Comparison of ENCODE assay signal across 13 cellular contexts in genomic region chr20:59571151-59571550, GRCh38. TPM values are rescaled to one million over a fixed set of nuclear protein-coding genes. Genes with fewer than 3 reads are reported as not detected.
A peak's percentile ranks its signal among the peaks of the same experiment; 100 is the strongest.
DNase-seq lines count a peak whose midpoint lies in the region; ATAC-seq, FAIRE-seq and TF ChIP-seq lines count a peak whose summit lies in the region.
"Had no signal": no experiment of that assay in that cellular context is flagged by ENCODE, and none has a peak within 500 bp of the region (broad histone marks: within the 10 kb centered on the region; RNA-seq: fewer than 3 reads in every experiment).

No MANE protein-coding gene starts in this region.

- H3K4me3 Mint-ChIP-seq in CD8-positive, alpha-beta memory T cell = peak overlapping the region in 4 of 7 donors; percentile 44 to 68 (median 54)
- H3K4me3 Mint-ChIP-seq in T-helper 17 cell = peak overlapping the region; percentile 66
- H3K4me3 Mint-ChIP-seq in neural crest cell = peak overlapping the region; percentile 20

- peaks cover 0 to 2% (median 0%) of the 10 kb centered on the region in 5 donors for H3K9me3 Mint-ChIP-seq in CD8-positive, alpha-beta memory T cell
- H3K9me3 Mint-ChIP-seq in neural crest cell = no peaks in the 10 kb centered on the region

- H3K4me1 ChIP-seq in BLaER1 = peaks cover 51% of the 10 kb centered on the region
- H3K4me1 ChIP-seq in CD8-positive, alpha-beta memory T cell (ENCODE audit: insufficient read depth, low read length) = peaks cover 9% of the 10 kb centered on the region
- H3K4me1 ChIP-seq: foreskin keratinocyte had no signal

- no peak overlapping the region for H3K9ac ChIP-seq in BLaER1

- POLR2A ChIA-PET in CD8-positive, alpha-beta memory T cell (lab: Charles Lee) = no interaction called here

- peaks cover 14 to 46% of the 10 kb centered on the region in 2 donors for H3K27me3 Mint-ChIP-seq in CD8-positive, alpha-beta memory T cell
- H3K27me3 Mint-ChIP-seq in T-helper 17 cell (peaks cover 56% of the 10 kb centered on the region), neural crest cell (ENCODE audit: low read depth) (peaks cover 67% of the 10 kb centered on the region)

- H3K36me3 Mint-ChIP-seq in CD8-positive, alpha-beta memory T cell = no peaks in the 10 kb centered on the region
- peaks cover 4% of the 10 kb centered on the region for H3K36me3 Mint-ChIP-seq in T-helper 17 cell (ENCODE audit: low read depth)
- H3K36me3 Mint-ChIP-seq in neural crest cell (ENCODE audit: low read depth) = no peaks in the 10 kb centered on the region

- ATAC-seq in T-helper 17 cell (no peak), omental fat pad (ENCODE audit: low FRiP score) (no peak)

- no peaks in the 10 kb centered on the region for H3K27me3 ChIP-seq in BLaER1
- H3K27me3 ChIP-seq in CD8-positive, alpha-beta memory T cell (ENCODE audit: insufficient read depth, low read length, poor library complexity, severe bottlenecking) = peaks cover 3% of the 10 kb centered on the region
- H3K27me3 ChIP-seq: testis had no signal

- no peaks in the 10 kb centered on the region for H3K36me3 ChIP-seq in BLaER1
- no peaks in the 10 kb centered on the region for H3K36me3 ChIP-seq in CD8-positive, alpha-beta memory T cell (ENCODE audit: insufficient read depth, low read length)

- no peak overlapping the region for H3K4me3 ChIP-seq in BLaER1
- H3K4me3 ChIP-seq in CD8-positive, alpha-beta memory T cell (ENCODE audit: low read length) = no peak overlapping the region

- peak overlapping the region; percentile 95 for H3K4me2 ChIP-seq in BLaER1

- peak overlapping the region in 1 of 8 donors; percentile 25 for H3K27ac Mint-ChIP-seq in CD8-positive, alpha-beta memory T cell
- H3K27ac Mint-ChIP-seq in T-helper 17 cell (peak overlapping the region; percentile 79), neural crest cell (ENCODE audit: unreplicated experiment) (no peak overlapping the region)

- DNase-seq in CD8-positive, alpha-beta memory T cell = no peak
- DNase-seq in T-helper 17 cell (no peak), neural crest cell (ENCODE audit: low read depth, low spot score) (no peak), omental fat pad (ENCODE audit: low spot score) (no peak), GM19239 (ENCODE audit: insufficient read length, low spot score) (no peak), T1000 (lab: John Stamatoyannopoulos, UW) (no peak)
- DNase-seq: GDM1 had no signal

- no peak for TF ChIP-seq CTCF in neural crest cell (conservative IDR thresholded peaks at IDR 0.05)
- TF ChIP-seq CTCF in omental fat pad (IDR thresholded peaks at IDR 0.05) = no peak

- no peaks in the 10 kb centered on the region for H4K20me1 ChIP-seq in BLaER1

- H3K9me3 ChIP-seq in BLaER1 (no peaks in the 10 kb centered on the region), T-helper 17 cell (ENCODE audit: control insufficient read depth, low read length, poor library complexity, severe bottlenecking) (no peaks in the 10 kb centered on the region)
- H3K9me3 ChIP-seq in CD8-positive, alpha-beta memory T cell (ENCODE audit: low read length) = no peaks in the 10 kb centered on the region
- H3K9me3 ChIP-seq: testis had no signal

- peaks cover 0 to 4% (median 0%) of the 10 kb centered on the region in 3 donors for H3K4me1 Mint-ChIP-seq in CD8-positive, alpha-beta memory T cell
- H3K4me1 Mint-ChIP-seq in T-helper 17 cell = peaks cover 4% of the 10 kb centered on the region
- peaks cover 6% of the 10 kb centered on the region for H3K4me1 Mint-ChIP-seq in neural crest cell

- CTCF ChIA-PET in CD8-positive, alpha-beta memory T cell (lab: Charles Lee) = interaction anchor here (0.9 to 2.0 kb wide), 9 partner anchors 8 to 75 kb away, joined by 3 to 12 read pairs (median 3); no protein-coding TSS in a partner anchor

- no peak overlapping the region for H3K27ac ChIP-seq in BLaER1
- H3K27ac ChIP-seq in CD8-positive, alpha-beta memory T cell (ENCODE audit: low read depth, low read length) = no peak overlapping the region
- H3K27ac ChIP-seq: coronary artery, foreskin keratinocyte, testis had no signal

- no peak for FAIRE-seq in GM19239 (lab: Jason Lieb, UNC)

RNA-seq across cellular contexts. Expression of gene PHACTR3, which starts 33.2 kb away (rescaled TPM):
- not detected for total RNA-seq in CD8-positive, alpha-beta memory T cell
- polyA plus RNA-seq in CD8-positive, alpha-beta memory T cell = not detected
- total RNA-seq in T-helper 17 cell = under 1 TPM in 1 of 2 donors, not detected in 1; 0.52 TPM
- total RNA-seq in neural crest cell = 22.3 and 22.4 TPM in 2 replicates
- total RNA-seq in omental fat pad = 10 to 100 TPM in 1 of 4 donors, 1 to 10 TPM in 1, under 1 TPM in 1, not detected in 1; 0.19 to 10.6 (median 1.4) TPM
- total RNA-seq: esophagus mucosa, SK-MEL-5 had no signal
